In the genomic region with DNA sequence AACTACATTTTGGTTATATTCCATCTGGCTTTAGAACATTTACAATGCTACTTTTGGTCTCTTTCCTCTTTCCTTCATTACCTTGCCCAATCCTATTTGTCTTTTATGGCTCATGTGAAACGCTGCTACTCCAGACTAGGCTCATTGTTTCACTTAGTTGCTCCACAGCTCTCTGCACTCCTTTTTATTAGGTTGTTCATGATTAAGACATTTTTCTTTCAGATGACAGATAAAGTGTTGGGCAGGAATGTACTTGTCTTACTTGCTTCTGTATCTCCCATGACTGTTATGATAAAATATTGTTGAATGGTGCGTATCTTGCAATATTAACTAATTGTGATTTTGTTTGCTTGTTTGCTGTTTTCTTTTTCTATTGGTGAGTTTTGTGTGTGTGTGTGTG, we compare ENCODE assay signal across 22 cellular contexts.
DNase-seq lines count a peak whose midpoint lies in the region; ATAC-seq, FAIRE-seq and TF ChIP-seq lines count a peak whose summit lies in the region.
"Had no signal": no experiment of that assay in that cellular context is flagged by ENCODE, and none has a peak within 500 bp of the region (broad histone marks: within the 10 kb centered on the region; RNA-seq: fewer than 3 reads in every experiment).

No MANE protein-coding gene starts in this region.

- no peaks in the 10 kb centered on the region for H3K36me3 ChIP-seq in HCT116 (ENCODE audit: control insufficient read depth in 1 of 2, insufficient read depth in 2 of 2, low read length in 2 of 2)
- no peaks in the 10 kb centered on the region for H3K36me3 ChIP-seq in bronchial epithelial cell (ENCODE audit: control insufficient read depth, insufficient read depth, low read length)
- no peaks in the 10 kb centered on the region for H3K36me3 ChIP-seq in H7 (replicated peaks; ENCODE audit: control insufficient read depth, insufficient read depth, low read length)
- H3K36me3 ChIP-seq: BE2C, BLaER1 had no signal

- RAD21 ChIA-PET in HCT116 (lab: Charles Lee; ENCODE audit: low non-redundant PET in 1 of 2, low total read pairs in 2 of 2, uncharacterized antibody in 2 of 2, unreplicated experiment in 2 of 2), result no interaction called here

- no peak for DNase-seq in D721Med (ENCODE audit: insufficient read length, low spot score)
- DNase-seq in HCT116 (ENCODE audit: low read depth, low spot score), result no peak
- peak; percentile 5 for DNase-seq in bronchial epithelial cell (ENCODE audit: low read depth)
- peak; percentile 60 to 69 for DNase-seq in foreskin keratinocyte
- DNase-seq in effector memory CD8-positive, alpha-beta T cell, result no peak
- no peak for DNase-seq in foreskin melanocyte
- no peak for DNase-seq in H7
- DNase-seq: 8988T; ACHN; BE2C; C1 segment of cervical spinal cord; CD4-positive, alpha-beta memory T cell; CD4-positive, CD25-positive, alpha-beta regulatory T cell; CD8-positive, alpha-beta memory T cell; COR-L47; DMS79 treated with DMSO at 0.1 percent for 48 hours; GF-D8 had no signal

- H3K4me1 ChIP-seq in HCT116 (ENCODE audit: control insufficient read depth in 1 of 2, insufficient read depth in 2 of 2, low read length in 2 of 2) (no peaks in the 10 kb centered on the region), foreskin keratinocyte (peaks cover 4% of the 10 kb centered on the region)
- H3K4me1 ChIP-seq: BE2C, BLaER1 had no signal

- TF ChIP-seq POLR2A in HCT116 (IDR thresholded peaks at IDR 0.05; ENCODE audit: borderline replicate concordance, extremely low read depth, insufficient read depth, insufficient read length), result no peak

- H3K27me3 ChIP-seq in HCT116 (ENCODE audit: insufficient read depth, low read length) (no peaks in the 10 kb centered on the region), bronchial epithelial cell (ENCODE audit: control insufficient read depth, insufficient read depth, low read length) (no peaks in the 10 kb centered on the region), foreskin keratinocyte (no peaks in the 10 kb centered on the region), H7 (ENCODE audit: control insufficient read depth, insufficient read depth, low read length) (no peaks in the 10 kb centered on the region)
- H3K27me3 ChIP-seq: BE2C, BLaER1 had no signal

- CTCF ChIA-PET in HCT116 (lab: Charles Lee), result no interaction called here

- H3K4me3 Mint-ChIP-seq in effector memory CD8-positive, alpha-beta T cell, result no peak overlapping the region
- H3K4me3 Mint-ChIP-seq: CD14-positive monocyte; CD4-positive, alpha-beta memory T cell; CD4-positive, CD25-positive, alpha-beta regulatory T cell; CD8-positive, alpha-beta memory T cell had no signal

- no peaks in the 10 kb centered on the region for H3K79me2 ChIP-seq in HCT116 (ENCODE audit: insufficient read depth, low read length)

- H3K27ac ChIP-seq in HCT116 (ENCODE audit: low read depth, low read length) (no peak overlapping the region), foreskin keratinocyte (no peak overlapping the region)
- H3K27ac ChIP-seq: BLaER1 had no signal

- FAIRE-seq in D721Med (lab: Jason Lieb, UNC), result peak; percentile 71
- FAIRE-seq in bronchial epithelial cell (lab: Jason Lieb, UNC), result no peak
- FAIRE-seq: G401.6, GM12891, GM19239 had no signal

- peak overlapping the region; percentile 4 for H2AFZ ChIP-seq in HCT116 (ENCODE audit: low read depth, low read length, poor library complexity, severe bottlenecking)

- intact Hi-C loops in HCT116 (cut with micrococcal nuclease), result no loop called here

- H3K36me3 Mint-ChIP-seq in effector memory CD8-positive, alpha-beta T cell (ENCODE audit: insufficient read depth), result no peaks in the 10 kb centered on the region
- H3K36me3 Mint-ChIP-seq: CD14-positive monocyte; CD4-positive, alpha-beta memory T cell; CD4-positive, CD25-positive, alpha-beta regulatory T cell; CD8-positive, alpha-beta memory T cell had no signal

- H3K9me3 ChIP-seq in HCT116 (ENCODE audit: control insufficient read depth in 1 of 2, insufficient read depth in 1 of 2, low read depth in 1 of 2, low read length in 2 of 2), result no peaks in the 10 kb centered on the region
- H3K9me3 ChIP-seq: BE2C, BLaER1 had no signal

- H3K27ac Mint-ChIP-seq in effector memory CD8-positive, alpha-beta T cell, result no peak overlapping the region
- H3K27ac Mint-ChIP-seq: CD14-positive monocyte; CD4-positive, alpha-beta memory T cell; CD4-positive, CD25-positive, alpha-beta regulatory T cell; CD8-positive, alpha-beta memory T cell had no signal

- 0 out of 2 replicates have a peak, but pooled peaks cover 3% of the 10 kb centered on the region for H3K9me2 ChIP-seq in HCT116 (ENCODE audit: insufficient read depth)

- TF ChIP-seq CTCF in D721Med (IDR thresholded peaks at IDR 0.05; ENCODE audit: insufficient read depth, missing control alignments) (no peak), HCT116 (IDR thresholded peaks at IDR 0.05 in 2 of 3, conservative IDR thresholded peaks at IDR 0.05 in 1 of 3; ENCODE audit: borderline replicate concordance in 1 of 3, insufficient read depth in 1 of 3, low read depth in 2 of 3, low read length in 2 of 3) (no peak), bronchial epithelial cell (IDR thresholded peaks at IDR 0.05; ENCODE audit: insufficient read depth, low read length, severe bottlenecking) (no peak), foreskin keratinocyte (conservative IDR thresholded peaks at IDR 0.05) (no peak)

- H3K4me3 ChIP-seq in HCT116 (replicated peaks in 1 of 2; ENCODE audit: low read depth in 1 of 2, low read length in 2 of 2) (no peak overlapping the region), bronchial epithelial cell (ENCODE audit: low read depth, low read length) (no peak overlapping the region), H7 (ENCODE audit: insufficient read depth, low read depth, low read length) (no peak overlapping the region)
- H3K4me3 ChIP-seq: BLaER1 had no signal

- H3K4me1 Mint-ChIP-seq in effector memory CD8-positive, alpha-beta T cell (ENCODE audit: low read depth in 2 of 2), result no peaks in the 10 kb centered on the region
- H3K4me1 Mint-ChIP-seq: CD14-positive monocyte; CD4-positive, alpha-beta memory T cell; CD4-positive, CD25-positive, alpha-beta regulatory T cell; CD8-positive, alpha-beta memory T cell had no signal

- no peaks in the 10 kb centered on the region for H3K9me3 Mint-ChIP-seq in effector memory CD8-positive, alpha-beta T cell
- H3K9me3 Mint-ChIP-seq: CD8-positive, alpha-beta memory T cell had no signal

- H4K20me1 ChIP-seq in HCT116 (ENCODE audit: insufficient read depth), result no peaks in the 10 kb centered on the region
- H4K20me1 ChIP-seq: BLaER1 had no signal

- H3K9ac ChIP-seq in HCT116 (ENCODE audit: low read length), result no peak overlapping the region
- H3K9ac ChIP-seq: BLaER1 had no signal

- H3K4me2 ChIP-seq in HCT116 (ENCODE audit: low read length), result no peak overlapping the region
- H3K4me2 ChIP-seq: BLaER1 had no signal

- TF ChIP-seq RAD21 in HCT116 (IDR thresholded peaks at IDR 0.05; ENCODE audit: low read depth), result no peak

- no peaks in the 10 kb centered on the region for H3K27me3 Mint-ChIP-seq in effector memory CD8-positive, alpha-beta T cell
- H3K27me3 Mint-ChIP-seq: CD4-positive, CD25-positive, alpha-beta regulatory T cell; CD8-positive, alpha-beta memory T cell had no signal

- POLR2A ChIA-PET in HCT116 (lab: Charles Lee), result no interaction called here

- ATAC-seq in HCT116 (no peak), foreskin keratinocyte (peak; percentile 69)
- ATAC-seq in effector memory CD8-positive, alpha-beta T cell (replicated peaks), result no peak

- no TSS peak for BruUV-seq in HCT116 (replicated peaks; lab: Mats Ljungman, UMichigan)

TF ChIP-seq in HCT116, 20 proteins besides CTCF, POLR2A, EP300 and RAD21:
- TF ChIP-seq FOSL1 (IDR thresholded peaks at IDR 0.05; ENCODE audit: low read depth), result no peak
- TF ChIP-seq ATF3 (IDR thresholded peaks at IDR 0.05), result no peak
- TF ChIP-seq CEBPB (IDR thresholded peaks at IDR 0.05; ENCODE audit: low read depth), result no peak
- TF ChIP-seq TCF7L2 (IDR thresholded peaks at IDR 0.05; ENCODE audit: borderline replicate concordance, extremely low read depth, insufficient read depth, insufficient read length), result no peak
- TF ChIP-seq MAX (IDR thresholded peaks at IDR 0.05), result no peak

Comparison
In these comparisons a context has a peak if more than half of its experiments do, and no peak if none do; other contexts are left out.
1. DNase-seq: peak in bronchial epithelial cell (single experiment) and foreskin keratinocyte (2 of 2); none in D721Med (single experiment), HCT116 (single experiment), effector memory CD8-positive, alpha-beta T cell (0 of 3), foreskin melanocyte (single experiment) and H7 (single experiment).